In genomic region chr1:230864441-230864840, GRCh38 we compare ENCODE assay signal across 13 cellular contexts. TPM values are rescaled to one million over a fixed set of nuclear protein-coding genes. Genes with fewer than 3 reads are reported as not detected.
DNase-seq lines count a peak whose midpoint lies in the region; ATAC-seq and TF ChIP-seq lines count a peak whose summit lies in the region.
"Had no signal": no experiment of that assay in that cellular context is flagged by ENCODE, and none has a peak within 500 bp of the region (broad histone marks: within the 10 kb centered on the region; RNA-seq: fewer than 3 reads in every experiment).

No MANE protein-coding gene starts in this region.

- H3K36me3 ChIP-seq in PC-9 (ENCODE audit: low read depth) = no peaks in the 10 kb centered on the region
- H3K36me3 ChIP-seq in sigmoid colon = no peaks in the 10 kb centered on the region
- peaks cover 14% of the 10 kb centered on the region for H3K36me3 ChIP-seq in MG63

- H3K36me3 Mint-ChIP-seq in nephron progenitor cell (ENCODE audit: low read depth) = peaks cover 41% of the 10 kb centered on the region

- H3K9me3 Mint-ChIP-seq in nephron progenitor cell = no peaks in the 10 kb centered on the region

- 0 out of 2 replicates have a peak overlapping the region, but pooled peaks have one; percentile 39 for H3K27ac ChIP-seq in PC-9
- H3K27ac ChIP-seq in sigmoid colon = peak overlapping the region; percentile 90 to 95 (median 93)

- no peak for TF ChIP-seq POLR2A in sigmoid colon (IDR thresholded peaks at IDR 0.05)

- H3F3A ChIP-seq in PC-9 (ENCODE audit: insufficient read depth, low read depth) = peaks cover 15% of the 10 kb centered on the region

- no peaks in the 10 kb centered on the region for H3K9me3 ChIP-seq in PC-9 (ENCODE audit: insufficient read depth, low read depth)
- H3K9me3 ChIP-seq in sigmoid colon = no peaks in the 10 kb centered on the region
- no peaks in the 10 kb centered on the region for H3K9me3 ChIP-seq in MG63

- no peaks in the 10 kb centered on the region for H3K27me3 ChIP-seq in PC-9 (ENCODE audit: insufficient read depth, low read depth)
- no peaks in the 10 kb centered on the region for H3K27me3 ChIP-seq in sigmoid colon
- H3K27me3 ChIP-seq in MG63 = no peaks in the 10 kb centered on the region

- POLR2A ChIA-PET in PC-9 (lab: Charles Lee; ENCODE audit: unreplicated experiment) = no interaction called here

- no TSS peak for BruUV-seq in PC-9 (replicated peaks; lab: Mats Ljungman, UMichigan)

- intact Hi-C loops in PC-9 (cut with micrococcal nuclease; ENCODE audit: unreplicated experiment) = loop anchor here (5.0 to 10.0 kb wide), 2 partner anchors 182 to 350 kb away; no protein-coding TSS in a partner anchor
- intact Hi-C loops in sigmoid colon (cut with DNase I) = no loop called here

- TF ChIP-seq EP300 in sigmoid colon (IDR thresholded peaks at IDR 0.05) = no peak

- H3K4me3 ChIP-seq in PC-9 (no peak overlapping the region), fibroblast of the aortic adventitia (ENCODE audit: low read depth, low read length) (peak overlapping the region; percentile 95), sigmoid colon (no peak overlapping the region), MG63 (no peak overlapping the region)

- TF ChIP-seq CTCF in PC-9 (conservative IDR thresholded peaks at IDR 0.05) (no peak), fibroblast of the aortic adventitia (IDR thresholded peaks at IDR 0.05; ENCODE audit: insufficient read depth, low read length) (no peak), sigmoid colon (IDR thresholded peaks at IDR 0.05) (no peak), nephron progenitor cell (IDR thresholded peaks at IDR 0.05) (no peak)

- H3K79me2 ChIP-seq in PC-9 (ENCODE audit: low read depth) = peaks cover 48% of the 10 kb centered on the region

- no peaks in the 10 kb centered on the region for H4K20me1 ChIP-seq in PC-9 (ENCODE audit: insufficient read depth)

- no peak overlapping the region for H3K27ac Mint-ChIP-seq in nephron progenitor cell

- CTCF ChIA-PET in PC-9 (lab: Charles Lee) = no interaction called here

- peaks cover 40% of the 10 kb centered on the region for H3K4me1 ChIP-seq in PC-9 (replicated peaks; ENCODE audit: insufficient read depth)
- peaks cover 0 to 83% (median 74%) of the 10 kb centered on the region in 4 donors for H3K4me1 ChIP-seq in sigmoid colon

- H3K4me3 Mint-ChIP-seq in nephron progenitor cell = no peak overlapping the region

- DNase-seq in AG20443 (ENCODE audit: low spot score) = peak; percentile 34
- DNase-seq in PC-9 = no peak
- DNase-seq in fibroblast of the aortic adventitia (ENCODE audit: low read depth) = no peak
- DNase-seq in sigmoid colon = no peak
- no peak for DNase-seq in MG63
- no peak for DNase-seq in GM19240 (ENCODE audit: insufficient read length, low spot score)
- DNase-seq in nephron progenitor cell = no peak
- DNase-seq: activated CD4-positive, alpha-beta T cell treated with anti-CD3 and anti-CD28 coated beads for 4 hours; activated T-cell treated with anti-CD3 and anti-CD28 coated beads, Interleukin-2, amount 50 U/mL, for 48 hours; DND-41; NCI-H2081 treated with DMSO at 0.1 percent for 48 hours; stimulated activated CD4-positive, alpha-beta T cell treated with anti-CD3 and anti-CD28 coated beads, Interleukin-15, amount 100 ng/mL, for 24 hours had no signal

- no peak for ATAC-seq in GM21447 (IDR thresholded peaks at IDR 0.05; ENCODE audit: unreplicated experiment)

- H3K4me2 ChIP-seq in PC-9 = no peak overlapping the region; the same call in 1 of the 2 replicates

- WGBS in sigmoid colon, 2 donors = 81 to 86% methylated on average over 9 of the region's 9 CpGs

- no peaks in the 10 kb centered on the region; the same call in 1 of the 2 replicates for H3K9me2 ChIP-seq in PC-9 (ENCODE audit: insufficient read depth)

- H3K27me3 Mint-ChIP-seq in nephron progenitor cell (ENCODE audit: low read depth, poor library complexity) = peaks cover 15% of the 10 kb centered on the region

- H3K4me1 Mint-ChIP-seq in nephron progenitor cell = peaks cover 58% of the 10 kb centered on the region

- H2AFZ ChIP-seq in PC-9 = no peak overlapping the region

RNA-seq across cellular contexts. Expression of gene C1orf198, which starts 3.9 kb away (rescaled TPM):
- total RNA-seq in PC-9 (2021) (20.5 and 24.5 TPM in 2 replicates), fibroblast of the aortic adventitia (ENCODE audit: low replicate concordance) (75.6 and 98.9 TPM in 2 replicates), sigmoid colon (10 to 100 TPM; 42.1 to 63.5 (median 55.5) TPM)
- polyA plus RNA-seq in sigmoid colon = 10 to 100 TPM in 1 of 3 donors, 1 to 10 TPM in 2; 4.9 to 11.7 (median 6.6) TPM
- 39.5 and 47.1 TPM in 2 replicates for total RNA-seq in MG63 (2014; rRNA removed; shearing (Covaris generic); ENCODE audit: low replicate concordance)
